ENCODE assay signal across 8 cellular contexts in the genomic region with DNA sequence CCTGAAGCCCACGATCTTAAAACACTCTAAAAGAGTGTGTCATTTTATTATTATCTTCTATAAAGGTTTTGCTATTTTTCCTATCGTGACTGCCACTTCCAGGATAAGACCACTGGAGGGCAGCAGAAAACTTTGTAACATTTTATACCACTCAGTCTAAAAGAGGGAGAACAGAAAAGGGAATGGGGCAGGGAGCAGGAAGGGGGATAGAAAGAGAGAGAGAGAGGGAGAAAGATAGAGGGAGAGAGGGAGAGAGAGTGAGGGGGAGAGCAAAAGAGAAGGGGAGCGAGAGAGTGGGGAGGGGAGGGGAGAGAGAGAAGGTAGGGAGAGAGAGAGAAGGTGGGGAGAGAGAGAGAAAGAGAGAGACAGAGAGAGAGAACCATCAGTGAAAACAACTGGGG. TPM values are rescaled to one million over a fixed set of nuclear protein-coding genes. Genes with fewer than 3 reads are reported as not detected.
A peak's percentile ranks its signal among the peaks of the same experiment; 100 is the strongest.
DNase-seq lines count a peak whose midpoint lies in the region; ATAC-seq and TF ChIP-seq lines count a peak whose summit lies in the region.

No MANE protein-coding gene starts in this region.

- H3K4me1 ChIP-seq in DOHH2 (ENCODE audit: control insufficient read depth, low read length) (peaks cover 14% of the 10 kb centered on the region), NT2/D1 (ENCODE audit: insufficient read depth, insufficient read length) (no peaks in the 10 kb centered on the region)

- CTCF ChIA-PET in activated naive CD4-positive, alpha-beta T cell treated with anti-CD3 and anti-CD28 coated beads, Interleukin-2, amount 10 ng/mL, durations not matched to agents 7 days and 5 days (lab: Charles Lee) = interaction anchor here (0.6 to 11.1 kb wide), 11 partner anchors 39 to 376 kb away, joined by 3 to 106 read pairs (median 4); partner anchors contain the start of genes ARHGDIB and RERG

- H3K4me3 ChIP-seq in DOHH2 (ENCODE audit: low read length) (no peak overlapping the region), NT2/D1 (ENCODE audit: insufficient read length, low read depth) (no peak overlapping the region)

- no peak for ATAC-seq in GM21381 (IDR thresholded peaks at IDR 0.05; ENCODE audit: unreplicated experiment)

- no peaks in the 10 kb centered on the region for H3K9me2 ChIP-seq in DOHH2 (replicated peaks; ENCODE audit: control insufficient read depth, low read length)

- H3K9me3 Mint-ChIP-seq in HFFc6 = no peaks in the 10 kb centered on the region
- no peaks in the 10 kb centered on the region for H3K9me3 Mint-ChIP-seq in activated naive CD4-positive, alpha-beta T cell treated with anti-CD3 and anti-CD28 coated beads, Interleukin-2, amount 10 ng/mL, durations not matched to agents 7 days and 5 days
- no peaks in the 10 kb centered on the region for H3K9me3 Mint-ChIP-seq in glutamatergic neuron (ENCODE audit: unreplicated experiment)

- H3K36me3 ChIP-seq in DOHH2 (ENCODE audit: control insufficient read depth, low read length) = no peaks in the 10 kb centered on the region
- no peaks in the 10 kb centered on the region for H3K36me3 ChIP-seq in NT2/D1 (ENCODE audit: insufficient read depth, insufficient read length, low read length)

- H3K4me2 ChIP-seq in DOHH2 (ENCODE audit: low read length) = peak overlapping the region; percentile 41; the same call in 1 of the 2 replicates

- DNase-seq in HFFc6 = peak; percentile 57
- DNase-seq in NT2/D1 (ENCODE audit: low read depth, low spot score) = peak; percentile 76
- peak; percentile 52 for DNase-seq in activated naive CD4-positive, alpha-beta T cell treated with anti-CD3 and anti-CD28 coated beads, Interleukin-2, amount 10 ng/mL, durations not matched to agents 7 days and 5 days
- no peak for DNase-seq in glutamatergic neuron
- DNase-seq in pons (ENCODE audit: low spot score) = peak; percentile 83
- DNase-seq in GF-D8 (lab: John Stamatoyannopoulos, UW) = no peak

- peak; percentile 73 for TF ChIP-seq CTCF in DOHH2 (IDR thresholded peaks at IDR 0.05; ENCODE audit: low read depth, low read length, poor library complexity, severe bottlenecking)
- peak; percentile 80 for TF ChIP-seq CTCF in HFFc6 (IDR thresholded peaks at IDR 0.05)
- peak; percentile 66 for TF ChIP-seq CTCF in glutamatergic neuron (IDR thresholded peaks at IDR 0.05; ENCODE audit: partially characterized antibody, unreplicated experiment)

- H3K27me3 Mint-ChIP-seq in HFFc6 (ENCODE audit: insufficient read depth) (no peaks in the 10 kb centered on the region), glutamatergic neuron (ENCODE audit: unreplicated experiment) (peaks cover 1% of the 10 kb centered on the region)
- peaks cover 8% of the 10 kb centered on the region for H3K27me3 Mint-ChIP-seq in activated naive CD4-positive, alpha-beta T cell treated with anti-CD3 and anti-CD28 coated beads, Interleukin-2, amount 10 ng/mL, durations not matched to agents 7 days and 5 days

- H3K9me3 ChIP-seq in DOHH2 (ENCODE audit: control insufficient read depth, insufficient read depth, low read length) (no peaks in the 10 kb centered on the region), NT2/D1 (ENCODE audit: insufficient read depth, low read length) (no peaks in the 10 kb centered on the region)

- no peak overlapping the region for H3K27ac ChIP-seq in DOHH2 (ENCODE audit: low read depth, low read length)

- no peak overlapping the region for H3K9ac ChIP-seq in NT2/D1 (ENCODE audit: insufficient read length, low read depth)

- H3K27ac Mint-ChIP-seq in HFFc6 (no peak overlapping the region), glutamatergic neuron (ENCODE audit: unreplicated experiment) (no peak overlapping the region)
- no peak overlapping the region for H3K27ac Mint-ChIP-seq in activated naive CD4-positive, alpha-beta T cell treated with anti-CD3 and anti-CD28 coated beads, Interleukin-2, amount 10 ng/mL, durations not matched to agents 7 days and 5 days

- H3K27me3 ChIP-seq in DOHH2 (ENCODE audit: control insufficient read depth, low read length) (no peaks in the 10 kb centered on the region), NT2/D1 (ENCODE audit: insufficient read depth, insufficient read length) (no peaks in the 10 kb centered on the region)

- H3K4me3 Mint-ChIP-seq in HFFc6 (no peak overlapping the region), glutamatergic neuron (ENCODE audit: unreplicated experiment) (no peak overlapping the region)
- no peak overlapping the region for H3K4me3 Mint-ChIP-seq in activated naive CD4-positive, alpha-beta T cell treated with anti-CD3 and anti-CD28 coated beads, Interleukin-2, amount 10 ng/mL, durations not matched to agents 7 days and 5 days

- no peaks in the 10 kb centered on the region for H3K79me2 ChIP-seq in DOHH2 (ENCODE audit: control insufficient read depth, low read length)

- H4K20me1 ChIP-seq in DOHH2 (ENCODE audit: control insufficient read depth, insufficient read depth, low read depth, low read length) = no peaks in the 10 kb centered on the region

- no peaks in the 10 kb centered on the region for H3F3A ChIP-seq in DOHH2 (ENCODE audit: control insufficient read depth, insufficient read depth)

- H3K36me3 Mint-ChIP-seq in HFFc6 (ENCODE audit: low read depth) (no peaks in the 10 kb centered on the region), glutamatergic neuron (ENCODE audit: unreplicated experiment) (no peaks in the 10 kb centered on the region)
- H3K36me3 Mint-ChIP-seq in activated naive CD4-positive, alpha-beta T cell treated with anti-CD3 and anti-CD28 coated beads, Interleukin-2, amount 10 ng/mL, durations not matched to agents 7 days and 5 days = no peaks in the 10 kb centered on the region

- H3K4me1 Mint-ChIP-seq in HFFc6 (ENCODE audit: low read depth) (peaks cover 41% of the 10 kb centered on the region), glutamatergic neuron (ENCODE audit: low read depth, unreplicated experiment) (no peaks in the 10 kb centered on the region)
- H3K4me1 Mint-ChIP-seq in activated naive CD4-positive, alpha-beta T cell treated with anti-CD3 and anti-CD28 coated beads, Interleukin-2, amount 10 ng/mL, durations not matched to agents 7 days and 5 days = peaks cover 2% of the 10 kb centered on the region

RNA-seq across cellular contexts. Expression of gene ART4, which starts 2.0 kb away (rescaled TPM):
- not detected for total RNA-seq in HFFc6 (2021; fragmentation: NEBNext Ultra II Directional; extraction: Animal tissue kit (Norgen Biotek cat#: 25700))
- not detected for total RNA-seq in glutamatergic neuron (ENCODE audit: unreplicated experiment)

RNA-seq across cellular contexts. Expression of gene SMCO3, which starts 31.4 kb away (rescaled TPM):
- total RNA-seq in HFFc6 (2021; fragmentation: NEBNext Ultra II Directional; extraction: Animal tissue kit (Norgen Biotek cat#: 25700)) = under 1 TPM; 0.07 to 0.26 (median 0.13) TPM
- not detected for total RNA-seq in glutamatergic neuron (ENCODE audit: unreplicated experiment)

RNA-seq across cellular contexts. Expression of gene MGP, which starts 40.3 kb away (rescaled TPM):
- total RNA-seq in HFFc6 (2021; fragmentation: NEBNext Ultra II Directional; extraction: Animal tissue kit (Norgen Biotek cat#: 25700)) = under 1 TPM in 2 of 6 experiments, not detected in 4; 0.46 to 0.60 TPM
- not detected for total RNA-seq in glutamatergic neuron (ENCODE audit: unreplicated experiment)

RNA-seq across cellular contexts. Expression of gene C12orf60, which starts 41.9 kb away (rescaled TPM):
- total RNA-seq in HFFc6 (2021; fragmentation: NEBNext Ultra II Directional; extraction: Animal tissue kit (Norgen Biotek cat#: 25700)) = under 1 TPM; 0.38 to 0.83 (median 0.64) TPM
- total RNA-seq in glutamatergic neuron (ENCODE audit: unreplicated experiment) = 0.88 TPM

RNA-seq across cellular contexts. Expression of gene WBP11, which starts 42.1 kb away (rescaled TPM):
- 10 to 100 TPM; 50.5 to 69.0 (median 60.8) TPM for total RNA-seq in HFFc6 (2021; fragmentation: NEBNext Ultra II Directional; extraction: Animal tissue kit (Norgen Biotek cat#: 25700))
- total RNA-seq in glutamatergic neuron (ENCODE audit: unreplicated experiment) = 54.6 TPM

Comparison
In these comparisons a context has a peak if more than half of its experiments do, and no peak if none do; other contexts are left out.
1. DNase-seq: peak in HFFc6 (single experiment), NT2/D1 (single experiment), activated naive CD4-positive, alpha-beta T cell treated with anti-CD3 and anti-CD28 coated beads, Interleukin-2, amount 10 ng/mL, durations not matched to agents 7 days and 5 days (single experiment) and pons (single experiment); none in glutamatergic neuron (single experiment) and GF-D8 (single experiment).
2. Peak in every context shown above with its lines, with median percentiles within 50 percentile points of each other: CTCF ChIP-seq.